Comparison of ENCODE assay signal across 1 cellular context in genomic region chr1:74732960-74733615, GRCh38.
A peak's percentile ranks its signal among the peaks of the same experiment; 100 is the strongest.
TF ChIP-seq lines count a peak whose summit lies in the region.

CRYZ (minus strand) TSS chr1:74733050; CDS start chr1:74724821, 8,229 bp downstream.
TYW3 (plus strand) TSS chr1:74733152; CDS start chr1:74733245, 93 bp downstream.

TF ChIP-seq in K562, 482 proteins besides CTCF, POLR2A, EP300 and RAD21 (continued from another document and continues in another):
- TF ChIP-seq EGR1 (conservative IDR thresholded peaks at IDR 0.05) (0 out of 2 replicates have a peak, but pooled peaks have one; percentile 34), GABPB1 (CRISPR knock-in tag; IDR thresholded peaks at IDR 0.05) (peak; percentile 79), ARNT (IDR thresholded peaks at IDR 0.05) (peak; percentile 34 to 35; a peak in 1 of 4 replicates), ZFP30 (CRISPR knock-in tag; IDR thresholded peaks at IDR 0.05; ENCODE audit: borderline replicate concordance) (no peak), RB1 (IDR thresholded peaks at IDR 0.05; ENCODE audit: low read depth) (0 out of 2 replicates have a peak, but pooled peaks have one; percentile 34), NCOA1 (IDR thresholded peaks at IDR 0.05; ENCODE audit: low read depth) (peak; percentile 17; the same call in 1 of the 2 replicates), ZNF830 (CRISPR knock-in tag; IDR thresholded peaks at IDR 0.05) (no peak), ZNF785 (CRISPR knock-in tag; IDR thresholded peaks at IDR 0.05) (no peak), PRDM10 (IDR thresholded peaks at IDR 0.05; ENCODE audit: partially characterized antibody) (peak; percentile 85), TBL1XR1 (IDR thresholded peaks at IDR 0.05; ENCODE audit: low read length in 2 of 2) (0 out of 4 replicates have a peak, but pooled peaks of 1 of the 2 experiments have one; percentile 23), SMAD3 (CRISPR knock-in tag; conservative IDR thresholded peaks at IDR 0.05) (no peak), ZKSCAN3 (CRISPR knock-in tag; IDR thresholded peaks at IDR 0.05) (no peak), RBM22 (IDR thresholded peaks at IDR 0.05; ENCODE audit: low read depth, low read length, poor library complexity, severe bottlenecking) (no peak), TGIF2 (CRISPR knock-in tag; IDR thresholded peaks at IDR 0.05) (no peak; the same call in 1 of the 2 replicates), ZC3H8 (IDR thresholded peaks at IDR 0.05) (no peak), EP400 (IDR thresholded peaks at IDR 0.05) (peak; percentile 84), POLR2AphosphoS5 (IDR thresholded peaks at IDR 0.05; ENCODE audit: control insufficient read depth, insufficient read depth, low read depth, low read length) (peak; percentile 79; the same call in 1 of the 2 replicates), MLLT1 (IDR thresholded peaks at IDR 0.05) (peak in 1 of 2 experiments; percentile 15; a peak in 1 of 4 replicates), CREB1 (IDR thresholded peaks at IDR 0.05) (no peak), CREB1 (CRISPR knock-in tag; IDR thresholded peaks at IDR 0.05) (0 out of 2 replicates have a peak, but pooled peaks have one; percentile 51), ELF2 (CRISPR knock-in tag; IDR thresholded peaks at IDR 0.05) (no peak), PRMT5 (CRISPR knock-in tag; IDR thresholded peaks at IDR 0.05) (no peak), BMI1 (IDR thresholded peaks at IDR 0.05; ENCODE audit: low read length) (no peak), TRIM24 (IDR thresholded peaks at IDR 0.05) (peak in 1 of 2 experiments; percentile 43; a peak in 1 of 4 replicates), AFF4 (CRISPR knock-in tag; IDR thresholded peaks at IDR 0.05) (peak; percentile 76; the same call in 1 of the 2 replicates), ATF7 (IDR thresholded peaks at IDR 0.05) (peak; percentile 67), ZNF644 (tag; IDR thresholded peaks at IDR 0.05; ENCODE audit: low read depth) (0 out of 2 replicates have a peak, but pooled peaks have one; percentile 13), PHF20 (IDR thresholded peaks at IDR 0.05; ENCODE audit: partially characterized antibody) (peak; percentile 92), ID3 (CRISPR knock-in tag; IDR thresholded peaks at IDR 0.05) (no peak), ID3 (tag; IDR thresholded peaks at IDR 0.05) (peak; percentile 46; the same call in 1 of the 2 replicates), NKRF (IDR thresholded peaks at IDR 0.05; ENCODE audit: borderline replicate concordance) (peak; percentile 93), HIVEP1 (CRISPR knock-in tag; IDR thresholded peaks at IDR 0.05) (no peak), TEAD4 (IDR thresholded peaks at IDR 0.05; ENCODE audit: low read length) (peak; percentile 33; the same call in 1 of the 2 replicates), TEAD4 (CRISPR knock-in tag; IDR thresholded peaks at IDR 0.05; ENCODE audit: borderline replicate concordance) (no peak), SFPQ (IDR thresholded peaks at IDR 0.05; ENCODE audit: low read depth, low read length) (no peak), XRCC5 (IDR thresholded peaks at IDR 0.05; ENCODE audit: low read depth, low read length) (peak; percentile 75; the same call in 1 of the 2 replicates), SP1 (CRISPR knock-in tag; IDR thresholded peaks at IDR 0.05) (peak; percentile 71), POLR2H (tag; IDR thresholded peaks at IDR 0.05; ENCODE audit: low read depth) (0 out of 2 replicates have a peak, but pooled peaks have one; percentile 30), ZBTB33 (CRISPR knock-in tag; IDR thresholded peaks at IDR 0.05) (no peak), ZFP36 (IDR thresholded peaks at IDR 0.05; ENCODE audit: low read depth, low read length, partially characterized antibody) (peak; percentile 2), MXD1 (CRISPR knock-in tag; IDR thresholded peaks at IDR 0.05; ENCODE audit: borderline replicate concordance, poor library complexity, severe bottlenecking) (peak; percentile 91), SIN3B (IDR thresholded peaks at IDR 0.05; ENCODE audit: low read depth) (peak; percentile 95), BRD9 (IDR thresholded peaks at IDR 0.05; ENCODE audit: low read depth, partially characterized antibody) (peak; percentile 63), PHF8 (IDR thresholded peaks at IDR 0.05; ENCODE audit: borderline replicate concordance, low read length) (peak; percentile 94)
